26 cellular contexts compared by ENCODE assay signal in the genomic region with DNA sequence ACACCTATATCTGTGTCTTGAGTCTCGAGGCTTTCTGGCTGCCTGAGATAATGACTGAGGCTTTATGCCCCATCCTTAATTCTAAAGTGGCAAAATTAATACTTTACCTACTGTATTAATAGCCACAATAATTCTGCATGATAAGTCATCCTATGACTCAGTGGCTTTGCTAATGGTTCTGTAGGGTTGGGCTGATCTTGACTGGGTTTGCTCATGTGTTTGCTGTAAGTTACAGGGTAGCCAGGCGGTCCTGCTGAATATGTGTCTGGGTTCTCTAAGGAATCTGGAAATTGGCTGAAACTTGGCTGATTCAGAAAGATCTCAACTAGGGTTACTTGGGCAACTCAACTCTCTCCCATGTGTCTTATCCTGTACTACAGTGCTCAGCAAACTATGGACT. TPM values are rescaled to one million over a fixed set of nuclear protein-coding genes. Genes with fewer than 3 reads are reported as not detected.
"Had no signal": no experiment of that assay in that cellular context is flagged by ENCODE, and none has a peak within 500 bp of the region (broad histone marks: within the 10 kb centered on the region; RNA-seq: fewer than 3 reads in every experiment).

No MANE protein-coding gene starts in this region.

- H3K27ac ChIP-seq: adrenal gland, Peyer's patch, RWPE1, SJCRH30 had no signal

- H3K36me3 Mint-ChIP-seq: activated naive CD8-positive, alpha-beta T cell treated with anti-CD3 and anti-CD28 coated beads, Interleukin-2, amount 10 ng/mL, durations not matched to agents 7 days and 5 days had no signal

- H3K36me3 ChIP-seq: adrenal gland, Peyer's patch, SJCRH30 had no signal

- H3K4me1 ChIP-seq: adrenal gland, Peyer's patch, SJCRH30 had no signal

- H3K4me3 Mint-ChIP-seq: activated CD8-positive, alpha-beta T cell treated with anti-CD3 and anti-CD28 coated beads, Interleukin-2, amount 10 ng/mL, durations not matched to agents 7 days and 5 days; activated naive CD8-positive, alpha-beta T cell treated with anti-CD3 and anti-CD28 coated beads, Interleukin-2, amount 10 ng/mL, durations not matched to agents 7 days and 5 days; T-helper 1 cell treated with Interleukin-12 subunit alpha and Interleukin-12 subunit beta and Interleukin-4 antibody, amounts not matched to agents 30 μg/mL and 1 μg/mL, for 36 hours; WTC11 had no signal

- DNase-seq: activated CD4-positive, alpha-beta T cell treated with anti-CD3 and anti-CD28 coated beads for 48 hours; activated CD4-positive, alpha-beta T cell treated with anti-CD3 and anti-CD28 coated beads, Interleukin-2, amount 50 U/mL, for 4 hours; activated CD4-positive, CD25-positive, alpha-beta regulatory T cell treated with anti-CD3 and anti-CD28 coated beads, Interleukin-2, amount 50 U/mL, for 72 hours; activated CD8-positive, alpha-beta memory T cell treated with anti-CD3 and anti-CD28 coated beads, Interleukin-2, amount 50 U/mL, for 48 hours; activated CD8-positive, alpha-beta T cell treated with anti-CD3 and anti-CD28 coated beads, Interleukin-2, amount 10 ng/mL, durations not matched to agents 7 days and 5 days; activated naive CD4-positive, alpha-beta T cell treated with anti-CD3 and anti-CD28 coated beads, Interleukin-2, amount 50 U/mL, for 16 hours; activated naive CD8-positive, alpha-beta T cell treated with anti-CD3 and anti-CD28 coated beads, Interleukin-2, amount 10 ng/mL, durations not matched to agents 7 days and 5 days; activated T-cell treated with anti-CD3 and anti-CD28 coated beads, Interleukin-2, amount 50 U/mL, for 1 hour; adrenal gland; anterior cingulate cortex; central memory CD4-positive, alpha-beta T cell; Karpas-422; NCI-H1105 treated with DMSO at 0.1 percent for 48 hours; NCI-H146; NCI-H187 treated with DMSO at 0.1 percent for 48 hours; NCI-H2171; NCI-H226; NCI-H526 treated with DMSO at 0.1 percent for 48 hours; NK-92 treated with Interleukin-12 subunit alpha and Interleukin-12 subunit beta, amount 100 ng/mL, for 24 hours; OCI-M1; Peyer's patch; Right ventricle myocardium superior; SJCRH30 had no signal

- H3K4me3 ChIP-seq: adrenal gland, Peyer's patch, SJCRH30 had no signal

- H3K9me3 Mint-ChIP-seq: T-helper 1 cell treated with Interleukin-12 subunit alpha and Interleukin-12 subunit beta and Interleukin-4 antibody, amounts not matched to agents 30 μg/mL and 1 μg/mL, for 36 hours; WTC11 had no signal

- H3K4me1 Mint-ChIP-seq: activated naive CD8-positive, alpha-beta T cell treated with anti-CD3 and anti-CD28 coated beads, Interleukin-2, amount 10 ng/mL, durations not matched to agents 7 days and 5 days; WTC11 had no signal

- H3K27ac Mint-ChIP-seq: activated CD8-positive, alpha-beta T cell treated with anti-CD3 and anti-CD28 coated beads, Interleukin-2, amount 10 ng/mL, durations not matched to agents 7 days and 5 days; activated naive CD8-positive, alpha-beta T cell treated with anti-CD3 and anti-CD28 coated beads, Interleukin-2, amount 10 ng/mL, durations not matched to agents 7 days and 5 days; T-helper 1 cell treated with Interleukin-12 subunit alpha and Interleukin-12 subunit beta and Interleukin-4 antibody, amounts not matched to agents 30 μg/mL and 1 μg/mL, for 36 hours; WTC11 had no signal

- H3K9me3 ChIP-seq: adrenal gland, Peyer's patch, SJCRH30 had no signal

- H3K27me3 Mint-ChIP-seq: activated naive CD8-positive, alpha-beta T cell treated with anti-CD3 and anti-CD28 coated beads, Interleukin-2, amount 10 ng/mL, durations not matched to agents 7 days and 5 days had no signal

- H3K27me3 ChIP-seq: adrenal gland, Peyer's patch, SJCRH30 had no signal

- ATAC-seq: activated CD8-positive, alpha-beta T cell treated with anti-CD3 and anti-CD28 coated beads, Interleukin-2, amount 10 ng/mL, durations not matched to agents 7 days and 5 days; WTC11 had no signal

RNA-seq across cellular contexts. Expression of gene MGST1, which starts 21.7 kb away (rescaled TPM):
- total RNA-seq: activated CD8-positive, alpha-beta T cell treated with anti-CD3 and anti-CD28 coated beads, Interleukin-2, amount 10 ng/mL, durations not matched to agents 7 days and 5 days had no signal
